Comparison of ENCODE assay signal across 8 cellular contexts in genomic region chr15:25501828-25502446, GRCh38.
DNase-seq lines count a peak whose midpoint lies in the region; ATAC-seq lines count a peak whose summit lies in the region.

No MANE protein-coding gene starts in this region.

- DNase-seq in NCI-H2227 (lab: John Stamatoyannopoulos, UW; ENCODE audit: unreplicated experiment) = peak; percentile 1
- DNase-seq in NCI-H2227 treated with DMSO at 0.1 percent for 48 hours (lab: John Stamatoyannopoulos, UW) = no peak
- DNase-seq in NCI-H1105 treated with DMSO at 0.1 percent for 48 hours (lab: John Stamatoyannopoulos, UW) = peak; percentile 31
- peak; percentile 46 for DNase-seq in dermis blood vessel endothelial cell
- DNase-seq in mucosa of gallbladder (ENCODE audit: low spot score) = peak; percentile 40
- DNase-seq in activated T-cell treated with anti-CD3 and anti-CD28 coated beads, Interleukin-2, amount 50 U/mL, for 24 hours = no peak
- DNase-seq in ureter (ENCODE audit: low spot score) = no peak

- no peak overlapping the region for H3K27ac Mint-ChIP-seq in activated T-cell treated with anti-CD3 and anti-CD28 coated beads, Interleukin-2, amount 50 U/mL, for 24 hours

- peaks cover 2% of the 10 kb centered on the region for H3K27me3 Mint-ChIP-seq in activated T-cell treated with anti-CD3 and anti-CD28 coated beads, Interleukin-2, amount 50 U/mL, for 24 hours

- H3K9me3 Mint-ChIP-seq in activated T-cell treated with anti-CD3 and anti-CD28 coated beads, Interleukin-2, amount 50 U/mL, for 24 hours = no peaks in the 10 kb centered on the region

- no peaks in the 10 kb centered on the region for H3K36me3 Mint-ChIP-seq in activated T-cell treated with anti-CD3 and anti-CD28 coated beads, Interleukin-2, amount 50 U/mL, for 24 hours (ENCODE audit: low read depth)

- no peak for ATAC-seq in HG03342 (IDR thresholded peaks at IDR 0.05; ENCODE audit: unreplicated experiment)

- H3K4me3 Mint-ChIP-seq in activated T-cell treated with anti-CD3 and anti-CD28 coated beads, Interleukin-2, amount 50 U/mL, for 24 hours = no peak overlapping the region

- H3K4me1 Mint-ChIP-seq in activated T-cell treated with anti-CD3 and anti-CD28 coated beads, Interleukin-2, amount 50 U/mL, for 24 hours (ENCODE audit: low read depth) = no peaks in the 10 kb centered on the region

Comparison
In these comparisons a context has a peak if more than half of its experiments do, and no peak if none do; other contexts are left out.
1. DNase-seq: peak in NCI-H2227 (single experiment), NCI-H1105 treated with DMSO at 0.1 percent for 48 hours (single experiment), dermis blood vessel endothelial cell (single experiment) and mucosa of gallbladder (single experiment); none in NCI-H2227 treated with DMSO at 0.1 percent for 48 hours (single experiment), activated T-cell treated with anti-CD3 and anti-CD28 coated beads, Interleukin-2, amount 50 U/mL, for 24 hours (single experiment) and ureter (single experiment).